In genomic region chr17:73230088-73230487, GRCh38 we compare ENCODE assay signal across 1 cellular context.
TF ChIP-seq lines count a peak whose summit lies in the region.

No MANE protein-coding gene starts in this region.

TF ChIP-seq in K562, 482 proteins besides CTCF, POLR2A, EP300 and RAD21 (continues in another document):
- TF ChIP-seq HNRNPLL (IDR thresholded peaks at IDR 0.05; ENCODE audit: low read depth, low read length, poor library complexity, severe bottlenecking): no peak
- no peak for TF ChIP-seq ZNF707 (CRISPR knock-in tag; conservative IDR thresholded peaks at IDR 0.05)
- no peak for TF ChIP-seq ERF (CRISPR knock-in tag; IDR thresholded peaks at IDR 0.05)
- TF ChIP-seq, protein P1, sequence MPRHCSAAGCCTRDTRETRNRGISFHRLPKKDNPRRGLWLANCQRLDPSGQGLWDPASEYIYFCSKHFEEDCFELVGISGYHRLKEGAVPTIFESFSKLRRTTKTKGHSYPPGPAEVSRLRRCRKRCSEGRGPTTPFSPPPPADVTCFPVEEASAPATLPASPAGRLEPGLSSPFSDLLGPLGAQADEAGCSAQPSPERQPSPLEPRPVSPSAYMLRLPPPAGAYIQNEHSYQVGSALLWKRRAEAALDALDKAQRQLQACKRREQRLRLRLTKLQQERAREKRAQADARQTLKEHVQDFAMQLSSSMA (CRISPR knock-in tag; IDR thresholded peaks at IDR 0.05): no peak
- TF ChIP-seq, protein P2, sequence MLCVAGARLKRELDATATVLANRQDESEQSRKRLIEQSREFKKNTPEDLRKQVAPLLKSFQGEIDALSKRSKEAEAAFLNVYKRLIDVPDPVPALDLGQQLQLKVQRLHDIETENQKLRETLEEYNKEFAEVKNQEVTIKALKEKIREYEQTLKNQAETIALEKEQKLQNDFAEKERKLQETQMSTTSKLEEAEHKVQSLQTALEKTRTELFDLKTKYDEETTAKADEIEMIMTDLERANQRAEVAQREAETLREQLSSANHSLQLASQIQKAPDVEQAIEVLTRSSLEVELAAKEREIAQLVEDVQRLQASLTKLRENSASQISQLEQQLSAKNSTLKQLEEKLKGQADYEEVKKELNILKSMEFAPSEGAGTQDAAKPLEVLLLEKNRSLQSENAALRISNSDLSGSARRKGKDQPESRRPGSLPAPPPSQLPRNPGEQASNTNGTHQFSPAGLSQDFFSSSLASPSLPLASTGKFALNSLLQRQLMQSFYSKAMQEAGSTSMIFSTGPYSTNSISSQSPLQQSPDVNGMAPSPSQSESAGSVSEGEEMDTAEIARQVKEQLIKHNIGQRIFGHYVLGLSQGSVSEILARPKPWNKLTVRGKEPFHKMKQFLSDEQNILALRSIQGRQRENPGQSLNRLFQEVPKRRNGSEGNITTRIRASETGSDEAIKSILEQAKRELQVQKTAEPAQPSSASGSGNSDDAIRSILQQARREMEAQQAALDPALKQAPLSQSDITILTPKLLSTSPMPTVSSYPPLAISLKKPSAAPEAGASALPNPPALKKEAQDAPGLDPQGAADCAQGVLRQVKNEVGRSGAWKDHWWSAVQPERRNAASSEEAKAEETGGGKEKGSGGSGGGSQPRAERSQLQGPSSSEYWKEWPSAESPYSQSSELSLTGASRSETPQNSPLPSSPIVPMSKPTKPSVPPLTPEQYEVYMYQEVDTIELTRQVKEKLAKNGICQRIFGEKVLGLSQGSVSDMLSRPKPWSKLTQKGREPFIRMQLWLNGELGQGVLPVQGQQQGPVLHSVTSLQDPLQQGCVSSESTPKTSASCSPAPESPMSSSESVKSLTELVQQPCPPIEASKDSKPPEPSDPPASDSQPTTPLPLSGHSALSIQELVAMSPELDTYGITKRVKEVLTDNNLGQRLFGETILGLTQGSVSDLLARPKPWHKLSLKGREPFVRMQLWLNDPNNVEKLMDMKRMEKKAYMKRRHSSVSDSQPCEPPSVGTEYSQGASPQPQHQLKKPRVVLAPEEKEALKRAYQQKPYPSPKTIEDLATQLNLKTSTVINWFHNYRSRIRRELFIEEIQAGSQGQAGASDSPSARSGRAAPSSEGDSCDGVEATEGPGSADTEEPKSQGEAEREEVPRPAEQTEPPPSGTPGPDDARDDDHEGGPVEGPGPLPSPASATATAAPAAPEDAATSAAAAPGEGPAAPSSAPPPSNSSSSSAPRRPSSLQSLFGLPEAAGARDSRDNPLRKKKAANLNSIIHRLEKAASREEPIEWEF (CRISPR knock-in tag; IDR thresholded peaks at IDR 0.05): 0 out of 2 replicates have a peak, but pooled peaks have one; percentile 26
- no peak for TF ChIP-seq HSF4 (CRISPR knock-in tag; IDR thresholded peaks at IDR 0.05; ENCODE audit: borderline replicate concordance)
- TF ChIP-seq ZC3H11A (IDR thresholded peaks at IDR 0.05; ENCODE audit: low read depth, low read length): no peak
- no peak for TF ChIP-seq ZFP91 (CRISPR knock-in tag; IDR thresholded peaks at IDR 0.05)
- no peak for TF ChIP-seq SIX5 (IDR thresholded peaks at IDR 0.05; ENCODE audit: borderline replicate concordance in 1 of 2, insufficient read depth in 1 of 2, low read depth in 1 of 2, low read length in 2 of 2)
- no peak for TF ChIP-seq SNRNP70 (optimal IDR thresholded peaks at IDR 0.05; ENCODE audit: low read depth, low read length)
- TF ChIP-seq MAX (CRISPR knock-in tag; IDR thresholded peaks at IDR 0.05): no peak
- TF ChIP-seq E2F8 (IDR thresholded peaks at IDR 0.05; ENCODE audit: low read depth, partially characterized antibody): no peak
- TF ChIP-seq PBX2 (CRISPR knock-in tag; IDR thresholded peaks at IDR 0.05; ENCODE audit: low read depth): no peak
- TF ChIP-seq PBX2 (tag; conservative IDR thresholded peaks at IDR 0.05; ENCODE audit: low read depth): peak; percentile 51; the same call in 1 of the 2 replicates
- no peak for TF ChIP-seq POLR2AphosphoS5 (IDR thresholded peaks at IDR 0.05; ENCODE audit: control insufficient read depth, insufficient read depth, low read depth, low read length)
- TF ChIP-seq U2AF1 (optimal IDR thresholded peaks at IDR 0.05; ENCODE audit: low read depth, low read length): no peak
- no peak for TF ChIP-seq CBX1 (IDR thresholded peaks at IDR 0.05; ENCODE audit: low read depth)
- TF ChIP-seq ZSCAN32 (CRISPR knock-in tag; IDR thresholded peaks at IDR 0.05): no peak
- TF ChIP-seq ZNF175 (CRISPR knock-in tag; IDR thresholded peaks at IDR 0.05; ENCODE audit: low read depth): no peak
- no peak for TF ChIP-seq LCOR (CRISPR knock-in tag; IDR thresholded peaks at IDR 0.05)
- TF ChIP-seq, protein P3, sequence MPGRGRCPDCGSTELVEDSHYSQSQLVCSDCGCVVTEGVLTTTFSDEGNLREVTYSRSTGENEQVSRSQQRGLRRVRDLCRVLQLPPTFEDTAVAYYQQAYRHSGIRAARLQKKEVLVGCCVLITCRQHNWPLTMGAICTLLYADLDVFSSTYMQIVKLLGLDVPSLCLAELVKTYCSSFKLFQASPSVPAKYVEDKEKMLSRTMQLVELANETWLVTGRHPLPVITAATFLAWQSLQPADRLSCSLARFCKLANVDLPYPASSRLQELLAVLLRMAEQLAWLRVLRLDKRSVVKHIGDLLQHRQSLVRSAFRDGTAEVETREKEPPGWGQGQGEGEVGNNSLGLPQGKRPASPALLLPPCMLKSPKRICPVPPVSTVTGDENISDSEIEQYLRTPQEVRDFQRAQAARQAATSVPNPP (IDR thresholded peaks at IDR 0.05; ENCODE audit: borderline replicate concordance, insufficient read depth, insufficient read length): no peak
- no peak for TF ChIP-seq ZBTB34 (CRISPR knock-in tag; IDR thresholded peaks at IDR 0.05)
- TF ChIP-seq SPI1 (IDR thresholded peaks at IDR 0.05; ENCODE audit: borderline replicate concordance, low read depth, low read length): no peak
- no peak for TF ChIP-seq NCOA1 (IDR thresholded peaks at IDR 0.05; ENCODE audit: low read depth)
- TF ChIP-seq, protein P4, sequence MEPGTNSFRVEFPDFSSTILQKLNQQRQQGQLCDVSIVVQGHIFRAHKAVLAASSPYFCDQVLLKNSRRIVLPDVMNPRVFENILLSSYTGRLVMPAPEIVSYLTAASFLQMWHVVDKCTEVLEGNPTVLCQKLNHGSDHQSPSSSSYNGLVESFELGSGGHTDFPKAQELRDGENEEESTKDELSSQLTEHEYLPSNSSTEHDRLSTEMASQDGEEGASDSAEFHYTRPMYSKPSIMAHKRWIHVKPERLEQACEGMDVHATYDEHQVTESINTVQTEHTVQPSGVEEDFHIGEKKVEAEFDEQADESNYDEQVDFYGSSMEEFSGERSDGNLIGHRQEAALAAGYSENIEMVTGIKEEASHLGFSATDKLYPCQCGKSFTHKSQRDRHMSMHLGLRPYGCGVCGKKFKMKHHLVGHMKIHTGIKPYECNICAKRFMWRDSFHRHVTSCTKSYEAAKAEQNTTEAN (CRISPR knock-in tag; IDR thresholded peaks at IDR 0.05): no peak
- no peak for TF ChIP-seq FOXP1 (CRISPR knock-in tag; IDR thresholded peaks at IDR 0.05)
- TF ChIP-seq GTF2F1 (IDR thresholded peaks at IDR 0.05; ENCODE audit: low read depth, low read length): no peak
- TF ChIP-seq SIN3A (IDR thresholded peaks at IDR 0.05; ENCODE audit: borderline replicate concordance in 2 of 2, control insufficient read depth in 1 of 2, low read depth in 2 of 2, low read length in 2 of 2): no peak
- no peak for TF ChIP-seq CREB1 (IDR thresholded peaks at IDR 0.05)
- TF ChIP-seq CREB1 (CRISPR knock-in tag; IDR thresholded peaks at IDR 0.05): no peak
- no peak for TF ChIP-seq FIP1L1 (IDR thresholded peaks at IDR 0.05; ENCODE audit: low read depth, low read length, poor library complexity, severe bottlenecking)
- TF ChIP-seq MIER1 (IDR thresholded peaks at IDR 0.05; ENCODE audit: low read depth): 0 out of 2 replicates have a peak, but pooled peaks have one; percentile 35
- no peak for TF ChIP-seq CBX3 (IDR thresholded peaks at IDR 0.05; ENCODE audit: borderline replicate concordance in 1 of 2, low read length in 2 of 2)
- no peak for TF ChIP-seq ZBTB7A (IDR thresholded peaks at IDR 0.05; ENCODE audit: borderline replicate concordance, control insufficient read depth, low read depth, low read length)
- TF ChIP-seq ASH1L (IDR thresholded peaks at IDR 0.05; ENCODE audit: borderline replicate concordance, low read depth, partially characterized antibody): no peak
- peak; percentile 35; the same call in 1 of the 2 replicates for TF ChIP-seq PKNOX1 (IDR thresholded peaks at IDR 0.05)
- TF ChIP-seq ZNF124 (CRISPR knock-in tag; IDR thresholded peaks at IDR 0.05): no peak
- TF ChIP-seq, protein P5, sequence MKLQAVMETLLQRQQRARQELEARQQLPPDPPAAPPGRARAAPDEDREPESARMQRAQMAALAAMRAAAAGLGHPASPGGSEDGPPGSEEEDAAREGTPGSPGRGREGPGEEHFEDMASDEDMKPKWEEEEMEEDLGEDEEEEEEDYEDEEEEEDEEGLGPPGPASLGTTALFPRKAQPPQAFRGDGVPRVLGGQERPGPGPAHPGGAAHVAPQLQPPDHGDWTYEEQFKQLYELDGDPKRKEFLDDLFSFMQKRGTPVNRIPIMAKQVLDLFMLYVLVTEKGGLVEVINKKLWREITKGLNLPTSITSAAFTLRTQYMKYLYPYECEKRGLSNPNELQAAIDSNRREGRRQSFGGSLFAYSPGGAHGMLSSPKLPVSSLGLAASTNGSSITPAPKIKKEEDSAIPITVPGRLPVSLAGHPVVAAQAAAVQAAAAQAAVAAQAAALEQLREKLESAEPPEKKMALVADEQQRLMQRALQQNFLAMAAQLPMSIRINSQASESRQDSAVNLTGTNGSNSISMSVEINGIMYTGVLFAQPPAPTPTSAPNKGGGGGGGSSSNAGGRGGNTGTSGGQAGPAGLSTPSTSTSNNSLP (IDR thresholded peaks at IDR 0.05; ENCODE audit: borderline replicate concordance, low read depth, low read length): no peak
- TF ChIP-seq MCM3 (IDR thresholded peaks at IDR 0.05): no peak
- TF ChIP-seq PYGO2 (tag; IDR thresholded peaks at IDR 0.05): no peak
- TF ChIP-seq MEIS2 (IDR thresholded peaks at IDR 0.05; ENCODE audit: partially characterized antibody): peak; percentile 28
- TF ChIP-seq GTF2E2 (tag; IDR thresholded peaks at IDR 0.05): no peak
